ENCODE assay signal across 1 cellular context in the genomic region with DNA sequence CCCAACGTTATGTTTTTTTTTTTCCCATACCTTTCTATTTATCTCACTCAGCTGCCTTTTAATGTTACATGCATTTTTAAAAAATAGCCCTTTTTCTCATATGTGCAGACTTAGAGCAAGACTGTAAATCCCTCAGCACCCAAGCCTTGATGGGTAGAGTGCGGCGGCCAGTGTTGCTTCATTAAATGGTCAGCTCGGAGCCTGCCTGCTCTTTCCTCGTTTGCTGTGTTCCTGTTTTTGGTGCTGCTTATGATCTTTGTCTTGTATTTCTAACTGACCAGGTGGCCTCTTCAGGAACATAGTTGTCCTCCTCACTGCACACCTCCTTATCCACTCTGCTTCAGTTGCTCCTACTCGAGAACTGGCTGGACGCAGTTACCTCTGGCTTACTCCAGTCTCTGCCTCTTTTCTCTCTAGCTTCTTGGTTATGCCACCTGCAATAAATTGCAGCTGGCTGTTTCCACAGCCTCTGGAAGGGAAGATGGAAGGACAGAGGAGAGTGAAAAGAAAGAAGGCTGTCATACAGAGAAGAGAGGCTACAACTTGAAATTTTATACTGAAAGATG.
TF ChIP-seq lines count a peak whose summit lies in the region.

No MANE protein-coding gene starts in this region.

TF ChIP-seq in HepG2, 621 proteins besides CTCF, POLR2A, EP300 and RAD21 (continued from another document):
- TF ChIP-seq, protein P1, sequence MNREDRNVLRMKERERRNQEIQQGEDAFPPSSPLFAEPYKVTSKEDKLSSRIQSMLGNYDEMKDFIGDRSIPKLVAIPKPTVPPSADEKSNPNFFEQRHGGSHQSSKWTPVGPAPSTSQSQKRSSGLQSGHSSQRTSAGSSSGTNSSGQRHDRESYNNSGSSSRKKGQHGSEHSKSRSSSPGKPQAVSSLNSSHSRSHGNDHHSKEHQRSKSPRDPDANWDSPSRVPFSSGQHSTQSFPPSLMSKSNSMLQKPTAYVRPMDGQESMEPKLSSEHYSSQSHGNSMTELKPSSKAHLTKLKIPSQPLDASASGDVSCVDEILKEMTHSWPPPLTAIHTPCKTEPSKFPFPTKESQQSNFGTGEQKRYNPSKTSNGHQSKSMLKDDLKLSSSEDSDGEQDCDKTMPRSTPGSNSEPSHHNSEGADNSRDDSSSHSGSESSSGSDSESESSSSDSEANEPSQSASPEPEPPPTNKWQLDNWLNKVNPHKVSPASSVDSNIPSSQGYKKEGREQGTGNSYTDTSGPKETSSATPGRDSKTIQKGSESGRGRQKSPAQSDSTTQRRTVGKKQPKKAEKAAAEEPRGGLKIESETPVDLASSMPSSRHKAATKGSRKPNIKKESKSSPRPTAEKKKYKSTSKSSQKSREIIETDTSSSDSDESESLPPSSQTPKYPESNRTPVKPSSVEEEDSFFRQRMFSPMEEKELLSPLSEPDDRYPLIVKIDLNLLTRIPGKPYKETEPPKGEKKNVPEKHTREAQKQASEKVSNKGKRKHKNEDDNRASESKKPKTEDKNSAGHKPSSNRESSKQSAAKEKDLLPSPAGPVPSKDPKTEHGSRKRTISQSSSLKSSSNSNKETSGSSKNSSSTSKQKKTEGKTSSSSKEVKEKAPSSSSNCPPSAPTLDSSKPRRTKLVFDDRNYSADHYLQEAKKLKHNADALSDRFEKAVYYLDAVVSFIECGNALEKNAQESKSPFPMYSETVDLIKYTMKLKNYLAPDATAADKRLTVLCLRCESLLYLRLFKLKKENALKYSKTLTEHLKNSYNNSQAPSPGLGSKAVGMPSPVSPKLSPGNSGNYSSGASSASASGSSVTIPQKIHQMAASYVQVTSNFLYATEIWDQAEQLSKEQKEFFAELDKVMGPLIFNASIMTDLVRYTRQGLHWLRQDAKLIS (CRISPR knock-in tag; IDR thresholded peaks at IDR 0.05) = no peak
- TF ChIP-seq ZBED4 (CRISPR knock-in tag; IDR thresholded peaks at IDR 0.05; ENCODE audit: borderline replicate concordance) (no peak), CREM (IDR thresholded peaks at IDR 0.05) (no peak), CREM (CRISPR knock-in tag; IDR thresholded peaks at IDR 0.05) (no peak), HDAC1 (CRISPR knock-in tag; IDR thresholded peaks at IDR 0.05) (no peak)
